ENCODE assay signal across 18 cellular contexts in genomic region chr11:2572491-2573239, GRCh38.
A peak's percentile ranks its signal among the peaks of the same experiment; 100 is the strongest.
DNase-seq lines count a peak whose midpoint lies in the region; ATAC-seq and TF ChIP-seq lines count a peak whose summit lies in the region.
"Had no signal": no experiment of that assay in that cellular context is flagged by ENCODE, and none has a peak within 500 bp of the region (broad histone marks: within the 10 kb centered on the region; RNA-seq: fewer than 3 reads in every experiment).

No MANE protein-coding gene starts in this region.

- H3K14ac ChIP-seq in neuronal stem cell (ENCODE audit: low read length): peak overlapping the region; percentile 14

- H3K18ac ChIP-seq in neuronal stem cell (ENCODE audit: low read length): peak overlapping the region; percentile 62

- peak overlapping the region; percentile 19 for H2BK5ac ChIP-seq in neuronal stem cell (ENCODE audit: low read length)

- H3K4me1 ChIP-seq in BLaER1 (peaks cover 73% of the 10 kb centered on the region), right cardiac atrium (ENCODE audit: control insufficient read depth, insufficient read depth, low read length) (no peaks in the 10 kb centered on the region), neuronal stem cell (ENCODE audit: control insufficient read depth in 2 of 2, insufficient read depth in 1 of 2, low read depth in 1 of 2, low read length in 2 of 2) (peaks cover 0 to 3% of the 10 kb centered on the region in 2 donors)
- H3K4me1 ChIP-seq: HAP-1 had no signal

- H3K27ac ChIP-seq in BLaER1: peak overlapping the region; percentile 76; the same call in 1 of the 2 replicates
- no peak overlapping the region for H3K27ac ChIP-seq in right cardiac atrium (ENCODE audit: low read length)
- no peak overlapping the region for H3K27ac ChIP-seq in neuronal stem cell (replicated peaks; ENCODE audit: low read length)
- H3K27ac ChIP-seq in WERI-Rb-1: no peak overlapping the region
- H3K27ac ChIP-seq: SJSA1 had no signal

- H3K23ac ChIP-seq in neuronal stem cell (ENCODE audit: low read depth, low read length, poor library complexity): no peak overlapping the region

- no peak overlapping the region for H4K91ac ChIP-seq in neuronal stem cell (ENCODE audit: low read depth, low read length, poor library complexity)

- no peak overlapping the region; the same call in 1 of the 2 replicates for H3K9ac ChIP-seq in BLaER1
- no peak overlapping the region for H3K9ac ChIP-seq in neuronal stem cell (ENCODE audit: low read depth, low read length, poor library complexity)

- DNase-seq in T-helper 17 cell (peak in 1 of 3 donors; percentile 5), right cardiac atrium (peak; percentile 6 to 37 (median 27)), neuronal stem cell (ENCODE audit: low spot score) (no peak), WERI-Rb-1 (no peak), T-helper 9 cell (no peak)
- DNase-seq in activated T-cell treated with anti-CD3 and anti-CD28 coated beads, Interleukin-2, amount 50 U/mL, for 48 hours: no peak
- DNase-seq: COR-L47; KG1; NCI-H1417 treated with DMSO at 0.1 percent for 48 hours; NCI-H1930; NCI-H2171 treated with DMSO at 0.1 percent for 48 hours; NCI-H446 treated with DMSO at 0.1 percent for 48 hours; NK-92 treated with Interleukin-12 subunit alpha and Interleukin-12 subunit beta, amount 100 ng/mL, for 24 hours; RPMI8226 had no signal

- H3K4me1 Mint-ChIP-seq in T-helper 17 cell: no peaks in the 10 kb centered on the region

- H3K4me3 ChIP-seq in BLaER1 (no peak overlapping the region), right cardiac atrium (ENCODE audit: low read length) (no peak overlapping the region), neuronal stem cell (ENCODE audit: low read length in 2 of 2) (no peak overlapping the region), WERI-Rb-1 (ENCODE audit: low read depth, low read length) (no peak overlapping the region)
- H3K4me3 ChIP-seq: HAP-1, SJSA1 had no signal

- H3K36me3 Mint-ChIP-seq in T-helper 17 cell (ENCODE audit: low read depth): no peaks in the 10 kb centered on the region

- H3K79me1 ChIP-seq in neuronal stem cell (ENCODE audit: low read depth, low read length): no peaks in the 10 kb centered on the region

- WGBS in right cardiac atrium: 96% methylated on average over 33 of the region's 33 CpGs
- WGBS in neuronal stem cell (ENCODE audit: extremely low coverage in 2 of 2, insufficient read length in 2 of 2, insufficient replicate concordance in 1 of 2), 2 donors: no CpG with 5 or more reads among the region's 33 CpGs

- H3K27me3 Mint-ChIP-seq in T-helper 17 cell: no peaks in the 10 kb centered on the region

- H2AK5ac ChIP-seq in neuronal stem cell (ENCODE audit: low read depth, low read length): peak overlapping the region; percentile 66

- no peaks in the 10 kb centered on the region for H3K9me3 ChIP-seq in BLaER1
- H3K9me3 ChIP-seq in T-helper 17 cell (ENCODE audit: control insufficient read depth, low read length, poor library complexity, severe bottlenecking): no peaks in the 10 kb centered on the region
- H3K9me3 ChIP-seq in right cardiac atrium (ENCODE audit: control insufficient read depth, low read length): no peaks in the 10 kb centered on the region
- peaks cover 3 to 6% of the 10 kb centered on the region in 2 donors for H3K9me3 ChIP-seq in neuronal stem cell (replicated peaks in 1 of 2; ENCODE audit: control insufficient read depth in 2 of 2, insufficient read depth in 1 of 2, low read depth in 1 of 2, low read length in 2 of 2)
- no peaks in the 10 kb centered on the region for H3K9me3 ChIP-seq in WERI-Rb-1 (ENCODE audit: severe bottlenecking)
- H3K9me3 ChIP-seq: HAP-1 had no signal

- intact Hi-C loops in right cardiac atrium (cut with DNase I): loop anchor here in 1 of 4 donors (10.0 kb wide), 1 partner anchor 62 kb away; no protein-coding TSS in a partner anchor

- no peak overlapping the region for H2BK120ac ChIP-seq in neuronal stem cell (ENCODE audit: low read depth, low read length)

- peak overlapping the region; percentile 32 for H3K27ac Mint-ChIP-seq in T-helper 17 cell

- no peak overlapping the region for H2AFZ ChIP-seq in neuronal stem cell (ENCODE audit: low read length)

- H2BK12ac ChIP-seq in neuronal stem cell (ENCODE audit: low read length): no peak overlapping the region

- H4K8ac ChIP-seq in neuronal stem cell (ENCODE audit: low read depth, low read length): no peak overlapping the region

- no peak overlapping the region for H3K4me3 Mint-ChIP-seq in T-helper 17 cell

- no peaks in the 10 kb centered on the region for H4K20me1 ChIP-seq in BLaER1

- no peak overlapping the region for H2BK15ac ChIP-seq in neuronal stem cell (ENCODE audit: low read length)

- H3K27me3 ChIP-seq in BLaER1 (no peaks in the 10 kb centered on the region), right cardiac atrium (ENCODE audit: control insufficient read depth, insufficient read depth) (no peaks in the 10 kb centered on the region), neuronal stem cell (ENCODE audit: control insufficient read depth in 3 of 3, insufficient read depth in 3 of 3, low read depth in 1 of 3, low read length in 3 of 3) (peaks cover 0 to 5% (median 0%) of the 10 kb centered on the region in 3 experiments), WERI-Rb-1 (ENCODE audit: insufficient read depth, low read depth, severe bottlenecking) (no peaks in the 10 kb centered on the region)
- H3K27me3 ChIP-seq: SJSA1 had no signal

- H3K36me3 ChIP-seq in BLaER1: no peaks in the 10 kb centered on the region
- no peaks in the 10 kb centered on the region for H3K36me3 ChIP-seq in neuronal stem cell (replicated peaks in 1 of 2; ENCODE audit: control insufficient read depth in 2 of 2, insufficient read depth in 2 of 2, low read length in 2 of 2)
- H3K36me3 ChIP-seq in WERI-Rb-1: no peaks in the 10 kb centered on the region
- H3K36me3 ChIP-seq: HAP-1, SJSA1 had no signal

- no peak for TF ChIP-seq CTCF in WERI-Rb-1 (IDR thresholded peaks at IDR 0.05; ENCODE audit: low read depth, low read length)

- no peak overlapping the region for H3K4ac ChIP-seq in neuronal stem cell (ENCODE audit: low read length)

- ATAC-seq in T-helper 17 cell (no peak), right cardiac atrium (no peak), GM21526 (IDR thresholded peaks at IDR 0.05; ENCODE audit: low FRiP score, unreplicated experiment) (no peak)

- H3K4me2 ChIP-seq in BLaER1: no peak overlapping the region
- no peak overlapping the region for H3K4me2 ChIP-seq in neuronal stem cell (ENCODE audit: insufficient read depth, low read length, poor library complexity, severe bottlenecking)

Comparison
In these comparisons a context has a peak if more than half of its experiments do, and no peak if none do; other contexts are left out.
1. DNase-seq: peak in right cardiac atrium (3 of 3); none in neuronal stem cell (single experiment), WERI-Rb-1 (single experiment), T-helper 9 cell (single experiment) and activated T-cell treated with anti-CD3 and anti-CD28 coated beads, Interleukin-2, amount 50 U/mL, for 48 hours (0 of 2).